ENCODE assay signal across 8 cellular contexts in genomic region chr2:120914839-120915521, GRCh38.
A peak's percentile ranks its signal among the peaks of the same experiment; 100 is the strongest.
DNase-seq lines count a peak whose midpoint lies in the region; ATAC-seq and TF ChIP-seq lines count a peak whose summit lies in the region.

No MANE protein-coding gene starts in this region.

- H3K4me3 ChIP-seq in HFF-Myc (replicated peaks; ENCODE audit: low read depth, low read length) (no peak overlapping the region), body of pancreas (no peak overlapping the region), hepatocyte (no peak overlapping the region), MM.1S (ENCODE audit: low read length) (no peak overlapping the region)

- peak overlapping the region in 3 of 4 donors; percentile 38 to 64 (median 42) for H3K27ac ChIP-seq in body of pancreas
- no peak overlapping the region for H3K27ac ChIP-seq in hepatocyte
- H3K27ac ChIP-seq in MM.1S (ENCODE audit: low read length) = no peak overlapping the region

- H3K9me3 ChIP-seq in body of pancreas = no peaks in the 10 kb centered on the region
- H3K9me3 ChIP-seq in hepatocyte (ENCODE audit: low read depth) = no peaks in the 10 kb centered on the region
- no peaks in the 10 kb centered on the region for H3K9me3 ChIP-seq in MM.1S (replicated peaks; ENCODE audit: insufficient read depth, low read length)

- DNase-seq in HFF-Myc (ENCODE audit: extremely low read depth, low read depth) (peak; percentile 67), body of pancreas (peak; percentile 55 to 72 (median 67)), hepatocyte (ENCODE audit: low spot score) (no peak), stromal cell of bone marrow (ENCODE audit: low read depth) (peak; percentile 54), WTC11 (ENCODE audit: low spot score) (no peak), CD1c-positive myeloid dendritic cell (ENCODE audit: extremely low spot score) (no peak), MM.1S (no peak)

- H3K36me3 Mint-ChIP-seq in WTC11 = no peaks in the 10 kb centered on the region

- no peak for TF ChIP-seq CTCF in HFF-Myc (IDR thresholded peaks at IDR 0.05; ENCODE audit: low read depth, low read length, missing control alignments)
- TF ChIP-seq CTCF in body of pancreas (IDR thresholded peaks at IDR 0.05) = no peak
- no peak for TF ChIP-seq CTCF in hepatocyte (IDR thresholded peaks at IDR 0.05; ENCODE audit: poor library complexity)
- no peak for TF ChIP-seq CTCF in WTC11 (IDR thresholded peaks at IDR 0.05)
- TF ChIP-seq CTCF in MM.1S (IDR thresholded peaks at IDR 0.05; ENCODE audit: low read length) = no peak

- WGBS in body of pancreas, 2 donors = 36 to 42% methylated on average over 11 to 16 of the region's 17 CpGs
- 49% methylated on average over 17 of the region's 17 CpGs for WGBS in hepatocyte (ENCODE audit: low lambda C conversion rate, missing lambda C conversion rate)

- H3K4me1 ChIP-seq in body of pancreas = peaks cover 17% of the 10 kb centered on the region
- peaks cover 29% of the 10 kb centered on the region for H3K4me1 ChIP-seq in hepatocyte (ENCODE audit: insufficient read depth)
- H3K4me1 ChIP-seq in MM.1S (ENCODE audit: low read length) = no peaks in the 10 kb centered on the region

- no peaks in the 10 kb centered on the region for H3F3A ChIP-seq in MM.1S (ENCODE audit: insufficient read depth, low read length)

- H3K36me3 ChIP-seq in body of pancreas (replicated peaks in 1 of 2; ENCODE audit: insufficient read depth in 1 of 2, low read depth in 2 of 2) = no peaks in the 10 kb centered on the region
- H3K36me3 ChIP-seq in hepatocyte (replicated peaks; ENCODE audit: insufficient read depth, low read depth) = no peaks in the 10 kb centered on the region
- no peaks in the 10 kb centered on the region for H3K36me3 ChIP-seq in MM.1S (replicated peaks; ENCODE audit: insufficient read depth, low read length)

- CTCF ChIA-PET in WTC11 (lab: Charles Lee) = interaction anchor here (1.2 to 1.5 kb wide), 2 partner anchors 44 to 165 kb away, joined by 5 read pairs; no protein-coding TSS in a partner anchor

- POLR2A ChIA-PET in WTC11 (lab: Charles Lee) = no interaction called here

- no peak for TF ChIP-seq POLR2A in body of pancreas (IDR thresholded peaks at IDR 0.05)

- peaks cover 41% of the 10 kb centered on the region for H3K4me1 Mint-ChIP-seq in WTC11

- H3K27me3 Mint-ChIP-seq in WTC11 (ENCODE audit: low read depth) = no peaks in the 10 kb centered on the region

- no peaks in the 10 kb centered on the region for H3K9me3 Mint-ChIP-seq in WTC11

- no peaks in the 10 kb centered on the region for H4K20me1 ChIP-seq in hepatocyte (ENCODE audit: insufficient read depth, poor library complexity, severe bottlenecking)
- no peaks in the 10 kb centered on the region for H4K20me1 ChIP-seq in MM.1S (ENCODE audit: insufficient read depth, low read length)

- H3K27me3 ChIP-seq in body of pancreas (no peaks in the 10 kb centered on the region), hepatocyte (no peaks in the 10 kb centered on the region), MM.1S (replicated peaks; ENCODE audit: insufficient read depth, low read length) (peaks cover 16% of the 10 kb centered on the region)

- H2AFZ ChIP-seq in hepatocyte = no peak overlapping the region
- no peak overlapping the region for H2AFZ ChIP-seq in MM.1S (ENCODE audit: low read length)

- H3K9ac ChIP-seq in MM.1S (ENCODE audit: low read length) = no peak overlapping the region

- peak; percentile 76 for ATAC-seq in body of pancreas
- no peak for ATAC-seq in WTC11
- ATAC-seq in HG03460 (IDR thresholded peaks at IDR 0.05; ENCODE audit: unreplicated experiment) = no peak

- no peak overlapping the region for H3K27ac Mint-ChIP-seq in WTC11

- intact Hi-C loops in body of pancreas (cut with DNase I) = no loop called here

- H3K4me2 ChIP-seq in hepatocyte (peak overlapping the region; percentile 46), MM.1S (ENCODE audit: low read depth, low read length) (no peak overlapping the region)

- H3K79me2 ChIP-seq in hepatocyte = no peaks in the 10 kb centered on the region
- H3K79me2 ChIP-seq in MM.1S (ENCODE audit: low read length) = no peaks in the 10 kb centered on the region

- no peaks in the 10 kb centered on the region for H3K9me2 ChIP-seq in hepatocyte (replicated peaks; ENCODE audit: insufficient read depth)
- H3K9me2 ChIP-seq in MM.1S (replicated peaks; ENCODE audit: insufficient read depth, low read length) = no peaks in the 10 kb centered on the region

- H3K4me3 Mint-ChIP-seq in WTC11 = no peak overlapping the region

TF ChIP-seq in WTC11, 78 proteins besides CTCF, POLR2A, EP300 and RAD21:
- TF ChIP-seq FOXP1 (CRISPR knock-in tag; IDR thresholded peaks at IDR 0.05; ENCODE audit: borderline replicate concordance) (no peak), RELA (CRISPR knock-in tag; IDR thresholded peaks at IDR 0.05; ENCODE audit: borderline replicate concordance) (no peak), E2F1 (CRISPR knock-in tag; IDR thresholded peaks at IDR 0.05) (no peak), ZNF416 (CRISPR knock-in tag; IDR thresholded peaks at IDR 0.05) (no peak), NFATC4 (CRISPR knock-in tag; IDR thresholded peaks at IDR 0.05) (no peak), ZNF121 (CRISPR knock-in tag; IDR thresholded peaks at IDR 0.05) (no peak), ZNF512 (CRISPR knock-in tag; IDR thresholded peaks at IDR 0.05; ENCODE audit: borderline replicate concordance) (no peak)

Comparison
In these comparisons a context has a peak if more than half of its experiments do, and no peak if none do; other contexts are left out.
1. DNase-seq: peak in HFF-Myc (single experiment), body of pancreas (4 of 4) and stromal cell of bone marrow (single experiment); none in hepatocyte (single experiment), WTC11 (single experiment), CD1c-positive myeloid dendritic cell (single experiment) and MM.1S (single experiment).
2. H3K27ac ChIP-seq: peak in body of pancreas (3 of 4); none in hepatocyte (single experiment) and MM.1S (single experiment).